8 cellular contexts compared by ENCODE assay signal in genomic region chr1:205255941-205256780, GRCh38. TPM values are rescaled to one million over a fixed set of nuclear protein-coding genes. Genes with fewer than 3 reads are reported as not detected.
DNase-seq lines count a peak whose midpoint lies in the region; ATAC-seq, FAIRE-seq and TF ChIP-seq lines count a peak whose summit lies in the region.

No MANE protein-coding gene starts in this region.

- ATAC-seq in A549 (peak; percentile 91 to 97), GM19351 (IDR thresholded peaks at IDR 0.05; ENCODE audit: unreplicated experiment) (peak; percentile 55), SK-N-SH treated with all-trans-retinoic acid at 6 μM for 48 hours (peak; percentile 96)
- ATAC-seq in activated naive CD4-positive, alpha-beta T cell treated with anti-CD3 and anti-CD28 coated beads, Interleukin-2, amount 50 U/mL, for 72 hours: peak; percentile 95 to 96

- peaks cover 0 to 6% of the 10 kb centered on the region in 2 donors for H3K36me3 Mint-ChIP-seq in activated naive CD4-positive, alpha-beta T cell treated with anti-CD3 and anti-CD28 coated beads, Interleukin-2, amount 50 U/mL, for 72 hours

- H3K9me3 ChIP-seq in A549 (no peaks in the 10 kb centered on the region), transverse colon (no peaks in the 10 kb centered on the region)

- TF ChIP-seq EP300 in A549 (IDR thresholded peaks at IDR 0.05): no peak
- TF ChIP-seq EP300 in transverse colon (IDR thresholded peaks at IDR 0.05; ENCODE audit: low read depth): no peak

- intact Hi-C loops in head of caudate nucleus (cut with DNase I): loop anchor here (2.0 to 5.0 kb wide), 2 partner anchors 27 to 269 kb away; no protein-coding TSS in a partner anchor
- intact Hi-C loops in transverse colon (cut with DNase I; ENCODE audit: low total_unique reads): loop anchor here (10.0 kb wide), 1 partner anchor 111 kb away; no protein-coding TSS in a partner anchor

- H3K9me3 Mint-ChIP-seq in activated naive CD4-positive, alpha-beta T cell treated with anti-CD3 and anti-CD28 coated beads, Interleukin-2, amount 50 U/mL, for 72 hours: no peaks in the 10 kb centered on the region

- DNase-seq in A549 (ENCODE audit: low read depth in 1 of 2, low spot score in 1 of 2): peak; percentile 82
- peak; percentile 29 for DNase-seq in NCI-H1105 (lab: John Stamatoyannopoulos, UW)
- DNase-seq in activated naive CD4-positive, alpha-beta T cell treated with anti-CD3 and anti-CD28 coated beads, Interleukin-2, amount 50 U/mL, for 72 hours (ENCODE audit: low spot score in 2 of 2): peak; percentile 79 to 88
- DNase-seq in head of caudate nucleus: peak; percentile 80 to 98 (median 95)
- DNase-seq in pons (ENCODE audit: low spot score): peak; percentile 98
- DNase-seq in transverse colon: peak; percentile 93

- H3K27ac Mint-ChIP-seq in activated naive CD4-positive, alpha-beta T cell treated with anti-CD3 and anti-CD28 coated beads, Interleukin-2, amount 50 U/mL, for 72 hours: no peak overlapping the region

- POLR2A ChIA-PET in A549 (lab: Yijun Ruan, JAX): interaction anchor here (1.0 to 1.5 kb wide), 3 partner anchors 27 to 134 kb away, joined by 4 to 6 read pairs (median 4); partner anchors contain the start of genes RBBP5 and TMCC2

- peak overlapping the region in 1 of 2 experiments; percentile 51; a peak in 3 of 6 replicates for H3K27ac ChIP-seq in A549
- peak overlapping the region in 1 of 4 donors; percentile 22 for H3K27ac ChIP-seq in transverse colon

- H3K36me3 ChIP-seq in transverse colon: no peaks in the 10 kb centered on the region

- TF ChIP-seq RAD21 in A549 (conservative IDR thresholded peaks at IDR 0.05 in 1 of 2, IDR thresholded peaks at IDR 0.05 in 1 of 2): peak; percentile 97 to 100

- 38% methylated on average over 8 of the region's 8 CpGs for WGBS in A549 (ENCODE audit: missing lambda C conversion rate)
- WGBS in transverse colon (ENCODE audit: low coverage in 1 of 2), 2 donors: 32% methylated on average over 8 of the region's 8 CpGs; no CpG with 5 or more reads in 1 of the 2 donors

- TF ChIP-seq CTCF in A549 (IDR thresholded peaks at IDR 0.05) (peak; percentile 95), transverse colon (IDR thresholded peaks at IDR 0.05) (peak; percentile 94 to 99 (median 97))

- CTCF ChIA-PET in A549 (lab: Yijun Ruan, JAX): interaction anchor here (0.6 to 89.2 kb wide), 82 partner anchors 7 to 668 kb away, joined by 3 to 3627 read pairs (median 4); partner anchors contain the start of genes DSTYK, KLHDC8A, NUAK2 and RBBP5

- TF ChIP-seq POLR2A in A549 (IDR thresholded peaks at IDR 0.05; ENCODE audit: low read length) (no peak), transverse colon (IDR thresholded peaks at IDR 0.05) (no peak)

- no peak overlapping the region for H3K4me2 ChIP-seq in A549

- no peaks in the 10 kb centered on the region for H3K27me3 ChIP-seq in transverse colon

- in situ Hi-C loops in transverse colon (cut with MboI; ENCODE audit: low pct_ligation_motif_present in 1 of 4, low pct_unique_long_range_greater_than_20kb in 1 of 4, low sequenced_read_pairs in 3 of 4): loop anchor here in 2 of 4 donors (10.0 kb wide), 2 partner anchors 271 to 281 kb away; no protein-coding TSS in a partner anchor

- FAIRE-seq in A549 (lab: Jason Lieb, UNC): no peak

- no peak overlapping the region for H3K4me3 ChIP-seq in A549
- no peak overlapping the region for H3K4me3 ChIP-seq in transverse colon

- H3K4me1 ChIP-seq in A549: peaks cover 16% of the 10 kb centered on the region
- peaks cover 0 to 16% (median 0%) of the 10 kb centered on the region in 4 donors for H3K4me1 ChIP-seq in transverse colon

TF ChIP-seq in A549, 52 proteins besides CTCF, POLR2A, EP300 and RAD21:
- TF ChIP-seq SMC3 (IDR thresholded peaks at IDR 0.05) (peak; percentile 92), RARB (CRISPR knock-in tag; IDR thresholded peaks at IDR 0.05) (no peak), HDAC2 (IDR thresholded peaks at IDR 0.05) (no peak), REST (IDR thresholded peaks at IDR 0.05) (no peak)
TF ChIP-seq in A549: peak in this region for 1.

TF ChIP-seq in SK-N-SH treated with all-trans-retinoic acid at 6 μM for 48 hours, 23 proteins besides CTCF, POLR2A, EP300 and RAD21:
- TF ChIP-seq GLIS3 (CRISPR knock-in tag; IDR thresholded peaks at IDR 0.05) (no peak), POU6F1 (CRISPR knock-in tag; IDR thresholded peaks at IDR 0.05; ENCODE audit: borderline replicate concordance, low read depth) (no peak), TCF4 (CRISPR knock-in tag; IDR thresholded peaks at IDR 0.05; ENCODE audit: borderline replicate concordance) (no peak), ISL1 (CRISPR knock-in tag; IDR thresholded peaks at IDR 0.05) (no peak), TSHZ2 (CRISPR knock-in tag; IDR thresholded peaks at IDR 0.05) (no peak)

RNA-seq across cellular contexts. Expression of gene TMCC2, which starts 28.4 kb away (rescaled TPM):
- polyA plus RNA-seq in A549 (2011; rRNA removed) (1.6 and 1.7 TPM in 2 replicates), A549 (2017; fragmentation: RNase III; extraction: RNeasy Plus Mini Kit Qiagen cat#74134 plus additional on column Dnase treatment) (2.9 to 3.7 TPM (median 3.2 TPM) in 3 replicates)
- polyA plus RNA-seq in A549 (2012; cell fraction: cytosol; rRNA removed): 3.3 and 3.8 TPM in 2 replicates
- polyA plus RNA-seq in A549 (2012; cell fraction: nucleus; rRNA removed): 4.6 and 5.4 TPM in 2 replicates
- 2.6 and 3.4 TPM in 2 replicates for polyA minus RNA-seq in A549 (2011; rRNA and poly(A)+ RNA removed)
- 10 to 100 TPM; 11.1 to 17.2 TPM for total RNA-seq in activated naive CD4-positive, alpha-beta T cell treated with anti-CD3 and anti-CD28 coated beads, Interleukin-2, amount 50 U/mL, for 72 hours
- 1 to 10 TPM in 2 of 4 donors, under 1 TPM in 1, not detected in 1; 0.80 to 1.2 (median 1.1) TPM for total RNA-seq in transverse colon

RNA-seq across cellular contexts. Expression of gene DSTYK, which starts 44.7 kb away (rescaled TPM):
- polyA plus RNA-seq in A549 (2011; rRNA removed) (8.5 and 9.0 TPM in 2 replicates), A549 (2017; fragmentation: RNase III; extraction: RNeasy Plus Mini Kit Qiagen cat#74134 plus additional on column Dnase treatment) (8.5 to 8.7 TPM (median 8.6 TPM) in 3 replicates)
- polyA plus RNA-seq in A549 (2012; cell fraction: cytosol; rRNA removed): 2.5 and 3.1 TPM in 2 replicates
- polyA plus RNA-seq in A549 (2012; cell fraction: nucleus; rRNA removed): 1.6 and 2.0 TPM in 2 replicates
- polyA minus RNA-seq in A549 (2011; rRNA and poly(A)+ RNA removed): 10.2 and 10.9 TPM in 2 replicates
- total RNA-seq in activated naive CD4-positive, alpha-beta T cell treated with anti-CD3 and anti-CD28 coated beads, Interleukin-2, amount 50 U/mL, for 72 hours: 10 to 100 TPM; 13.0 to 15.3 TPM
- 1 to 10 TPM; 2.2 to 9.8 (median 6.5) TPM for total RNA-seq in transverse colon

Comparison
In these comparisons a context has a peak if more than half of its experiments do, and no peak if none do; other contexts are left out.
1. DNase-seq: peak in every context shown above with its lines; median percentile 98 in pons; 95 in head of caudate nucleus; 93 in transverse colon; 84 in activated naive CD4-positive, alpha-beta T cell treated with anti-CD3 and anti-CD28 coated beads, Interleukin-2, amount 50 U/mL, for 72 hours; 82 in A549; 29 in NCI-H1105.
2. RNA of gene TMCC2, which starts 28.4 kb away (total RNA-seq): 11.1 to 17.2 TPM in activated naive CD4-positive, alpha-beta T cell treated with anti-CD3 and anti-CD28 coated beads, Interleukin-2, amount 50 U/mL, for 72 hours; 0.80 to 1.2 TPM in transverse colon; every median in the first group is over 4 times any median in the second.
3. Peak in every context shown above with its lines, with median percentiles within 50 percentile points of each other: ATAC-seq.